In genomic region chr10:84211566-84211965, GRCh38 we compare ENCODE assay signal across 22 cellular contexts. TPM values are rescaled to one million over a fixed set of nuclear protein-coding genes. Genes with fewer than 3 reads are reported as not detected.
A peak's percentile ranks its signal among the peaks of the same experiment; 100 is the strongest.
DNase-seq lines count a peak whose midpoint lies in the region; ATAC-seq and TF ChIP-seq lines count a peak whose summit lies in the region.
"Had no signal": no experiment of that assay in that cellular context is flagged by ENCODE, and none has a peak within 500 bp of the region (broad histone marks: within the 10 kb centered on the region; RNA-seq: fewer than 3 reads in every experiment).

No MANE protein-coding gene starts in this region.

- POLR2A ChIA-PET in MCF 10A (lab: Yijun Ruan, JAX) (interaction anchor here (0.7 to 1.3 kb wide), 2 partner anchors 47 to 71 kb away, joined by 3 read pairs; no protein-coding TSS in a partner anchor), Panc1 (lab: Charles Lee) (no interaction called here)

- H3K4me3 ChIP-seq in mammary epithelial cell (replicated peaks in 1 of 3; ENCODE audit: insufficient read depth in 1 of 3, low read depth in 2 of 3, low read length in 3 of 3) (no peak overlapping the region), Panc1 (ENCODE audit: low read depth in 2 of 2, low read length in 2 of 2) (no peak overlapping the region), mesendoderm (ENCODE audit: low read length) (no peak overlapping the region), MM.1S (ENCODE audit: low read length) (no peak overlapping the region)
- H3K4me3 ChIP-seq: GM23338 had no signal

- H3K27me3 Mint-ChIP-seq in MCF 10A (ENCODE audit: insufficient read depth, unreplicated experiment), result peaks cover 46% of the 10 kb centered on the region

- H3K18ac ChIP-seq in mesendoderm (ENCODE audit: low read length), result no peak overlapping the region

- H3K56ac ChIP-seq in mesendoderm (ENCODE audit: low read length), result no peak overlapping the region

- TF ChIP-seq CTCF in MCF 10A (IDR thresholded peaks at IDR 0.05; ENCODE audit: unreplicated experiment) (no peak), mammary epithelial cell (conservative IDR thresholded peaks at IDR 0.05 in 1 of 2, IDR thresholded peaks at IDR 0.05 in 1 of 2; ENCODE audit: extremely low read depth in 1 of 2, insufficient read depth in 1 of 2, low read depth in 1 of 2, low read length in 2 of 2) (no peak), Panc1 (IDR thresholded peaks at IDR 0.05) (no peak), MM.1S (IDR thresholded peaks at IDR 0.05; ENCODE audit: low read length) (no peak)

- no peaks in the 10 kb centered on the region for H3K79me1 ChIP-seq in mesendoderm (ENCODE audit: low read length)

- peak overlapping the region; percentile 17 for H3K27ac Mint-ChIP-seq in MCF 10A (ENCODE audit: low read depth, unreplicated experiment)
- H3K27ac Mint-ChIP-seq: GM23338, H9 had no signal

- DNase-seq in MCF 10A (ENCODE audit: unreplicated experiment) (no peak), mammary epithelial cell (no peak), Panc1 (ENCODE audit: low read depth, low spot score) (no peak), mesendoderm (no peak), caudate nucleus (lab: John Stamatoyannopoulos, UW) (no peak), MM.1S (no peak)
- DNase-seq: C1 segment of cervical spinal cord; Calu3; CD4-positive, alpha-beta memory T cell; COR-L47; DMS53; DMS79 treated with DMSO at 0.1 percent for 48 hours; GF-D8; H9 had no signal

- BruUV-seq in MCF 10A (replicated peaks; lab: Mats Ljungman, UMichigan), result no TSS peak
- no TSS peak for BruUV-seq in mammary epithelial cell (replicated peaks; lab: Mats Ljungman, UMichigan)
- BruUV-seq in Panc1 (replicated peaks; lab: Mats Ljungman, UMichigan), result no TSS peak

- H3K4me1 ChIP-seq in mammary epithelial cell (ENCODE audit: insufficient read depth, low read length) (no peaks in the 10 kb centered on the region), Panc1 (ENCODE audit: control insufficient read depth, insufficient read depth, low read length) (no peaks in the 10 kb centered on the region), mesendoderm (ENCODE audit: control insufficient read depth, low read depth, low read length) (no peaks in the 10 kb centered on the region), MM.1S (ENCODE audit: low read length) (no peaks in the 10 kb centered on the region)

- ATAC-seq in Panc1, result 0 out of 2 replicates have a peak, but pooled peaks have one; percentile 15
- ATAC-seq: GM23338, HCT116 had no signal

- H3K27me3 ChIP-seq in mammary epithelial cell (ENCODE audit: insufficient read depth, low read length), result no peaks in the 10 kb centered on the region
- peaks cover 30% of the 10 kb centered on the region for H3K27me3 ChIP-seq in Panc1 (ENCODE audit: control insufficient read depth, insufficient read depth, low read length)
- no peaks in the 10 kb centered on the region for H3K27me3 ChIP-seq in mesendoderm (ENCODE audit: insufficient read depth, low read length, poor library complexity)
- no peaks in the 10 kb centered on the region for H3K27me3 ChIP-seq in MM.1S (replicated peaks; ENCODE audit: insufficient read depth, low read length)

- in situ Hi-C loops in mammary epithelial cell (cut with MboI; ENCODE audit: low sequenced_read_pairs in 2 of 2) (no loop called here), Panc1 (cut with HindIII; ENCODE audit: low pct_unique_long_range_greater_than_20kb, low sequenced_read_pairs) (no loop called here)

- peak overlapping the region; percentile 35 for H3K23ac ChIP-seq in mesendoderm (ENCODE audit: low read length)

- dilution Hi-C loops in mammary epithelial cell (cut with HindIII; ENCODE audit: low sequenced_read_pairs), result no loop called here

- H3F3A ChIP-seq in MM.1S (ENCODE audit: insufficient read depth, low read length), result no peaks in the 10 kb centered on the region

- H3K4me2 ChIP-seq in mammary epithelial cell (ENCODE audit: insufficient read depth, low read depth, low read length) (no peak overlapping the region), mesendoderm (ENCODE audit: low read length) (no peak overlapping the region), MM.1S (ENCODE audit: low read depth, low read length) (no peak overlapping the region)
- H3K4me2 ChIP-seq: GM23338 had no signal

- H2AFZ ChIP-seq in mammary epithelial cell (ENCODE audit: low read depth, low read length), result no peak overlapping the region
- no peak overlapping the region for H2AFZ ChIP-seq in MM.1S (ENCODE audit: low read length)
- H2AFZ ChIP-seq: GM23338 had no signal

- H3K9me3 Mint-ChIP-seq in MCF 10A (ENCODE audit: unreplicated experiment), result no peaks in the 10 kb centered on the region
- H3K9me3 Mint-ChIP-seq: GM23338, H9 had no signal

- H2BK120ac ChIP-seq in mesendoderm (ENCODE audit: low read depth, low read length), result no peak overlapping the region

- H3K4me3 Mint-ChIP-seq in MCF 10A (ENCODE audit: unreplicated experiment), result no peak overlapping the region
- H3K4me3 Mint-ChIP-seq: CD4-positive, alpha-beta memory T cell; GM23338; H9 had no signal

- H2BK15ac ChIP-seq in mesendoderm (replicated peaks; ENCODE audit: low read depth), result no peak overlapping the region

- no peak overlapping the region for H2BK5ac ChIP-seq in mesendoderm (ENCODE audit: low read length)

- H4K5ac ChIP-seq in mesendoderm (ENCODE audit: low read length), result no peak overlapping the region

- no peaks in the 10 kb centered on the region for H4K20me1 ChIP-seq in mammary epithelial cell (ENCODE audit: insufficient read depth, low read length)
- H4K20me1 ChIP-seq in MM.1S (ENCODE audit: insufficient read depth, low read length), result no peaks in the 10 kb centered on the region

- H3K4ac ChIP-seq in mesendoderm (ENCODE audit: low read depth, low read length), result no peak overlapping the region

- H3K36me3 ChIP-seq in mammary epithelial cell (ENCODE audit: insufficient read depth, low read length) (no peaks in the 10 kb centered on the region), Panc1 (ENCODE audit: control insufficient read depth, insufficient read depth, low read length) (no peaks in the 10 kb centered on the region), mesendoderm (ENCODE audit: control insufficient read depth, insufficient read depth, low read length) (no peaks in the 10 kb centered on the region), MM.1S (replicated peaks; ENCODE audit: insufficient read depth, low read length) (no peaks in the 10 kb centered on the region)

- CTCF ChIA-PET in MCF 10A (lab: Yijun Ruan, JAX) (interaction anchor here (0.6 to 3.6 kb wide), 4 partner anchors 22 to 1987 kb away, joined by 3 to 16 read pairs (median 6); no protein-coding TSS in a partner anchor), mammary epithelial cell (lab: Charles Lee; ENCODE audit: low non-redundant PET) (no interaction called here), Panc1 (lab: Charles Lee) (no interaction called here)

- H3K9ac ChIP-seq in mammary epithelial cell (ENCODE audit: insufficient read depth, low read length), result no peak overlapping the region
- H3K9ac ChIP-seq in mesendoderm (ENCODE audit: low read length), result no peak overlapping the region
- no peak overlapping the region for H3K9ac ChIP-seq in MM.1S (ENCODE audit: low read length)

- intact Hi-C loops in MCF 10A (cut with micrococcal nuclease), result no loop called here
- intact Hi-C loops in mammary epithelial cell (cut with micrococcal nuclease), result no loop called here
- intact Hi-C loops in Panc1 (cut with micrococcal nuclease; ENCODE audit: unreplicated experiment), result no loop called here

- no peak overlapping the region for H4K8ac ChIP-seq in mesendoderm (ENCODE audit: low read depth, low read length)

- no peaks in the 10 kb centered on the region for H3K9me2 ChIP-seq in MM.1S (replicated peaks; ENCODE audit: insufficient read depth, low read length)

- H3K79me2 ChIP-seq in mammary epithelial cell (ENCODE audit: insufficient read depth, low read length), result no peaks in the 10 kb centered on the region
- no peaks in the 10 kb centered on the region for H3K79me2 ChIP-seq in mesendoderm (ENCODE audit: control insufficient read depth, insufficient read depth, low read length)
- no peaks in the 10 kb centered on the region for H3K79me2 ChIP-seq in MM.1S (ENCODE audit: low read length)

- H3K27ac ChIP-seq in mammary epithelial cell (ENCODE audit: insufficient read depth, low read depth, low read length) (no peak overlapping the region), Panc1 (ENCODE audit: low read length) (no peak overlapping the region), mesendoderm (ENCODE audit: low read depth, low read length) (no peak overlapping the region), caudate nucleus (ENCODE audit: low read depth, low read length) (no peak overlapping the region), MM.1S (ENCODE audit: low read length) (no peak overlapping the region)

- H3K9me3 ChIP-seq in mammary epithelial cell (replicated peaks; ENCODE audit: insufficient read depth, low read length) (no peaks in the 10 kb centered on the region), Panc1 (ENCODE audit: control insufficient read depth, insufficient read depth, low read depth, low read length) (no peaks in the 10 kb centered on the region), MM.1S (replicated peaks; ENCODE audit: insufficient read depth, low read length) (no peaks in the 10 kb centered on the region)

- no peak overlapping the region for H2AK5ac ChIP-seq in mesendoderm (ENCODE audit: low read length)

- WGBS in mammary epithelial cell (ENCODE audit: low coverage, missing lambda C conversion rate), result 63% methylated on average over 2 of the region's 2 CpGs
- no CpG with 5 or more reads among the region's 2 CpGs for WGBS in mesendoderm (ENCODE audit: extremely low coverage, insufficient coverage, low lambda C conversion rate)

- no peaks in the 10 kb centered on the region for H3K4me1 Mint-ChIP-seq in MCF 10A (ENCODE audit: insufficient read depth, unreplicated experiment)

- no peaks in the 10 kb centered on the region for H3K36me3 Mint-ChIP-seq in MCF 10A (ENCODE audit: insufficient read depth, unreplicated experiment)
- H3K36me3 Mint-ChIP-seq: CD4-positive, alpha-beta memory T cell had no signal

RNA-seq across cellular contexts. Expression of gene LRIT2, which starts 13.8 kb away (rescaled TPM):
- total RNA-seq in MCF 10A (2022) (not detected in 2 replicates), mammary epithelial cell (not detected), Panc1 (2021; ENCODE audit: unreplicated experiment) (not detected)
- not detected for polyA plus RNA-seq in mammary epithelial cell
- polyA minus RNA-seq in mammary epithelial cell, result not detected
- not detected for polyA plus RNA-seq in Panc1 (2012; ENCODE audit: insufficient read length)
- not detected for polyA plus RNA-seq in mesendoderm (2013, experiment 1 of 2)
- not detected for polyA plus RNA-seq in mesendoderm (2013, experiment 2 of 2)
- total RNA-seq: A172; A673; Calu3; CD4-positive, alpha-beta memory T cell; Daoy; G401; GM23338; H4; H9 had no signal
- polyA plus RNA-seq: BJ; CD4-positive, alpha-beta memory T cell; GM23338 had no signal

RNA-seq across cellular contexts. Expression of gene CDHR1, which starts 17.2 kb away (rescaled TPM):
- total RNA-seq in MCF 10A (2022), result not detected in 2 replicates
- total RNA-seq in mammary epithelial cell, result 10 to 100 TPM in 1 of 2 donors, 1 to 10 TPM in 1; 8.8 to 27.4 TPM
- 8.8 TPM for polyA plus RNA-seq in mammary epithelial cell
- 9.9 TPM for polyA minus RNA-seq in mammary epithelial cell
- total RNA-seq in Panc1 (2021; ENCODE audit: unreplicated experiment), result 0.39 TPM
- not detected for polyA plus RNA-seq in Panc1 (2012; ENCODE audit: insufficient read length)
- polyA plus RNA-seq in mesendoderm (2013, experiment 1 of 2), result 6.2 TPM
- polyA plus RNA-seq in mesendoderm (2013, experiment 2 of 2), result 5.9 TPM
- total RNA-seq: A172, A673, Calu3, Daoy, G401 had no signal
- polyA plus RNA-seq: BJ; CD4-positive, alpha-beta memory T cell had no signal

RNA-seq across cellular contexts. Expression of gene LRIT1, which starts 29.8 kb away (rescaled TPM):
- total RNA-seq in MCF 10A (2022) (not detected in 2 replicates), mammary epithelial cell (not detected), Panc1 (2021; ENCODE audit: unreplicated experiment) (not detected)
- not detected for polyA plus RNA-seq in mammary epithelial cell
- not detected for polyA minus RNA-seq in mammary epithelial cell
- not detected for polyA plus RNA-seq in Panc1 (2012; ENCODE audit: insufficient read length)
- polyA plus RNA-seq in mesendoderm (2013, experiment 1 of 2), result not detected
- not detected for polyA plus RNA-seq in mesendoderm (2013, experiment 2 of 2)
- total RNA-seq: A172; A673; Calu3; CD4-positive, alpha-beta memory T cell; Daoy; G401; H4; H9 had no signal
- polyA plus RNA-seq: BJ; CD4-positive, alpha-beta memory T cell; GM23338 had no signal

RNA-seq across cellular contexts. Expression of gene RGR, which starts 33.3 kb away (rescaled TPM):
- total RNA-seq in MCF 10A (2022), result not detected in 2 replicates
- not detected for total RNA-seq in mammary epithelial cell
- polyA plus RNA-seq in mammary epithelial cell, result not detected
- polyA minus RNA-seq in mammary epithelial cell, result not detected
- not detected for total RNA-seq in Panc1 (2021; ENCODE audit: unreplicated experiment)
- not detected for polyA plus RNA-seq in Panc1 (2012; ENCODE audit: insufficient read length)
- not detected for polyA plus RNA-seq in mesendoderm (2013, experiment 1 of 2)
- not detected for polyA plus RNA-seq in mesendoderm (2013, experiment 2 of 2)
- total RNA-seq: A172; A673; Calu3; CD4-positive, alpha-beta memory T cell; Daoy; G401; GM23338; H4; H9 had no signal
- polyA plus RNA-seq: BJ; CD4-positive, alpha-beta memory T cell; GM23338 had no signal

RNA-seq across cellular contexts. Expression of gene GPR15LG, which starts 38.0 kb away (rescaled TPM):
- not detected in 2 replicates for total RNA-seq in MCF 10A (2022)
- total RNA-seq in mammary epithelial cell, result under 1 TPM in 1 of 2 donors, not detected in 1; 0.33 TPM
- not detected for polyA plus RNA-seq in mammary epithelial cell
- polyA minus RNA-seq in mammary epithelial cell, result not detected
- total RNA-seq in Panc1 (2021; ENCODE audit: unreplicated experiment), result 0.41 TPM
- polyA plus RNA-seq in Panc1 (2012; ENCODE audit: insufficient read length), result not detected
- not detected for polyA plus RNA-seq in mesendoderm (2013, experiment 1 of 2)
- polyA plus RNA-seq in mesendoderm (2013, experiment 2 of 2), result not detected
- total RNA-seq: A172; A673; Calu3; CD4-positive, alpha-beta memory T cell; Daoy; G401; GM23338; H4; H9 had no signal
- polyA plus RNA-seq: BJ; CD4-positive, alpha-beta memory T cell; GM23338 had no signal
